ENCODE assay signal across 8 cellular contexts in the genomic region with DNA sequence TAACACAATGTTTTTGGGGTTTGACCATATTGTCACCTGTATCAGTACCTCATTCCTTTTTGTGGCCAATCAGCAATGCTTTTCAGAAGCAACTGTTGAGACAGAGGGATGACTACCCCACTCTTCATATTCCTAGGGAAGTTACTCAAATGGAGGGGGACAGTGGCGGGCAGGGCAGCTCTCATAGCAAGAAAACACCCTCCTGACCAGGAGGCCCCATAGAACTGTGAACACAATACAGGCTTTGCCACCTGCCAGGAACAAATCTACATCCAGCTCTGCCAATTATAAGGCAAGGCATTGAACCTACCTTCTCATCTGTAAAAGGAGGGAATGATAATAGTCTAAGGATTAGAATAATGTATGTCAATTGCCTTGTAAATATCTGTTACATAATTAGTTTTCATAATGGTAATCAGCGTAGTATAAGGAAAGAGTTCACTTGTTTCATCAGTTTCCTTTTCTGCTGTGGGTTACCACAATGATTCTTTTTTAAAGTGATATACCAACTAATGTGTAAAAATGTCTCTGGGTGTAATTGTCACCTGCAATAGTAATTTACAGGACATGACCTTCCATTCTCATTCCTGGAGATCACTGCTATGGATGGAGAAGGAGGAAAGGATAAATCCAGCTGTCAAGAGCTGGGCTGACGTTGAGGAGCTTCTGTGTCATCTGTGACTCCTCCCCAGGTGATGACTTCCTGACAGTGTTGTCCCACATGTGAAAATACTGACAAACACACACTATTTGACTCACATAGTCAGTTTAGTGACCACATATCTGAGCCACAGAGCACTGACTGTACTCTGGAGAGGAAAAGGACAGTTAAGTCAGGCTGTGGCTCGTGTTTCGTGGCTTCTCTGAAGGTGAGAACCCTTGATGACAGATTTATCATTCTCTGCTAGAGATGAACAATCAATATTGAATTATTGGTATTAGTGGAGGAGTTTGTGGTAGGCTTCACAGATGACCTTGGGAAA. TPM values are rescaled to one million over a fixed set of nuclear protein-coding genes. Genes with fewer than 3 reads are reported as not detected.
DNase-seq lines count a peak whose midpoint lies in the region; ATAC-seq and TF ChIP-seq lines count a peak whose summit lies in the region.

No MANE protein-coding gene starts in this region.

- TF ChIP-seq CTCF in thyroid gland (IDR thresholded peaks at IDR 0.05), result no peak

- H3K4me1 ChIP-seq in thyroid gland, result peaks cover 0 to 5% of the 10 kb centered on the region in 2 donors

- H3K27me3 ChIP-seq in thyroid gland, result no peaks in the 10 kb centered on the region

- intact Hi-C loops in thyroid gland (cut with DNase I), result no loop called here

- H3K4me3 ChIP-seq in thyroid gland (replicated peaks in 1 of 3), result no peak overlapping the region

- WGBS in thyroid gland, 2 donors, result 88 to 89% methylated on average over 5 of the region's 5 CpGs

- H3K27ac ChIP-seq in thyroid gland, result no peak overlapping the region

- H3K36me3 ChIP-seq in thyroid gland, result no peaks in the 10 kb centered on the region

- no peaks in the 10 kb centered on the region for H3K9me3 ChIP-seq in thyroid gland

- ATAC-seq in HG03342 (IDR thresholded peaks at IDR 0.05; ENCODE audit: unreplicated experiment), result peak; percentile 86

- TF ChIP-seq POLR2A in thyroid gland (IDR thresholded peaks at IDR 0.05), result no peak

- DNase-seq in activated gamma-delta T cell treated with Interleukin-2 at 50 U/mL for 16 hours, result peak; percentile 34
- DNase-seq in activated gamma-delta T cell (lab: John Stamatoyannopoulos, UW), result no peak
- DNase-seq in activated CD8-positive, alpha-beta memory T cell treated with anti-CD3 and anti-CD28 coated beads, Interleukin-2, amount 50 U/mL, for 4 hours, result peak; percentile 49
- DNase-seq in stimulated activated CD4-positive, alpha-beta T cell treated with anti-CD3 and anti-CD28 coated beads, Interleukin-12 subunit alpha, Interleukin-12 subunit beta, amount 100 ng/mL, for 24 hours (ENCODE audit: low read depth in 2 of 2), result peak; percentile 29 to 55
- no peak for DNase-seq in AG08395 (ENCODE audit: low spot score)
- no peak for DNase-seq in thyroid gland
- no peak for DNase-seq in NCI-H2227 (lab: John Stamatoyannopoulos, UW; ENCODE audit: unreplicated experiment)

RNA-seq across cellular contexts. Expression of a gene that starts 13.4 kb away (rescaled TPM):
- under 1 TPM in 1 of 4 donors, not detected in 3; 0.11 TPM for total RNA-seq in thyroid gland

RNA-seq across cellular contexts. Expression of a gene that starts 55.8 kb away (rescaled TPM):
- 10 to 100 TPM; 26.3 to 42.1 (median 30.2) TPM for total RNA-seq in thyroid gland

Comparison
In these comparisons a context has a peak if more than half of its experiments do, and no peak if none do; other contexts are left out.
1. DNase-seq: peak in activated gamma-delta T cell treated with Interleukin-2 at 50 U/mL for 16 hours (single experiment), activated CD8-positive, alpha-beta memory T cell treated with anti-CD3 and anti-CD28 coated beads, Interleukin-2, amount 50 U/mL, for 4 hours (single experiment) and stimulated activated CD4-positive, alpha-beta T cell treated with anti-CD3 and anti-CD28 coated beads, Interleukin-12 subunit alpha, Interleukin-12 subunit beta, amount 100 ng/mL, for 24 hours (2 of 2); none in activated gamma-delta T cell (single experiment), AG08395 (single experiment), thyroid gland (0 of 2) and NCI-H2227 (single experiment).